ENCODE assay signal across 23 cellular contexts in the genomic region with DNA sequence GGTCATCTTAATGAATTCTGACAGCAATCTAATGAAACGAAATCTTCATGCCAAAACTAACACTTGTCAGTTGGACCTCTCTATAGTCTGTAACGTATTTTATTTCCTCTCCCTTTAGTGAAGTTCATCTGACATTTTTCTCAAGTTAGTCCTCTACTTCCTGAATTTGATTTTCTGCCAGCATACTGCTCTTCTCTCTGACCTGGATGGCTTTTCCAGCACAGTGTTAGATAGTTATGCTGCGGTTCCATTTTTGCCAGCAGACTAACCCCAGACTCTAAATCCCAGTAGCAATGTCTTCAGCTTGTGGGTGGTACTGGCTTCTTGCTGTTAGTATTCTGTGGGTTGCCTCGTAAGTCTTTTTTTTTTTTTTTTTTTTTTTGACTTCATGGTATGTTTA.
DNase-seq lines count a peak whose midpoint lies in the region; TF ChIP-seq lines count a peak whose summit lies in the region.
"Had no signal": no experiment of that assay in that cellular context is flagged by ENCODE, and none has a peak within 500 bp of the region (broad histone marks: within the 10 kb centered on the region; RNA-seq: fewer than 3 reads in every experiment).

No MANE protein-coding gene starts in this region.

- no peaks in the 10 kb centered on the region for H3K9me3 ChIP-seq in adipocyte (ENCODE audit: control insufficient read depth, low read length)
- H3K9me3 ChIP-seq: breast epithelium, left ventricle myocardium inferior, sigmoid colon, upper lobe of right lung had no signal

- H3K4me1 ChIP-seq in adipocyte (ENCODE audit: control insufficient read depth, insufficient read depth, low read length), result no peaks in the 10 kb centered on the region
- H3K4me1 ChIP-seq: breast epithelium, foreskin keratinocyte, left ventricle myocardium inferior, sigmoid colon, upper lobe of right lung had no signal

- DNase-seq in ELR (ENCODE audit: low read depth) (peak; percentile 76), adipocyte (ENCODE audit: low read depth) (peak; percentile 42), fibroblast of mammary gland (ENCODE audit: low read depth) (peak; percentile 75), smooth muscle cell of the brain vasculature (ENCODE audit: low read depth, low spot score) (peak; percentile 20), NCI-H226 (no peak), endothelial cell (ENCODE audit: low spot score) (no peak)
- DNase-seq in activated T-cell treated with anti-CD3 and anti-CD28 coated beads, Interleukin-2, amount 50 U/mL, for 24 hours, result no peak
- DNase-seq: activated CD4-positive, alpha-beta T cell treated with anti-CD3 and anti-CD28 coated beads, Interleukin-2, amount 50 U/mL, for 4 hours; activated effector memory CD4-positive, alpha-beta T cell treated with Interleukin-2 at 50 U/mL for 16 hours; foreskin keratinocyte; immature natural killer cell; left ventricle myocardium inferior; NCI-H1105 treated with DMSO at 0.1 percent for 48 hours; NCI-H510A treated with DMSO at 0.1 percent for 48 hours; posterior cingulate gyrus; sigmoid colon; upper lobe of right lung; WERI-Rb-1 had no signal

- no peaks in the 10 kb centered on the region for H3K9me3 Mint-ChIP-seq in activated T-cell treated with anti-CD3 and anti-CD28 coated beads, Interleukin-2, amount 50 U/mL, for 24 hours
- no peaks in the 10 kb centered on the region for H3K9me3 Mint-ChIP-seq in endothelial cell (ENCODE audit: unreplicated experiment)

- H3K4me1 Mint-ChIP-seq in activated T-cell treated with anti-CD3 and anti-CD28 coated beads, Interleukin-2, amount 50 U/mL, for 24 hours (ENCODE audit: low read depth), result no peaks in the 10 kb centered on the region
- H3K4me1 Mint-ChIP-seq in endothelial cell (ENCODE audit: unreplicated experiment), result no peaks in the 10 kb centered on the region
- H3K4me1 Mint-ChIP-seq: CD4-positive, alpha-beta memory T cell; immature natural killer cell had no signal

- H3K27me3 ChIP-seq in adipocyte (replicated peaks; ENCODE audit: control insufficient read depth, insufficient read depth, low read length), result no peaks in the 10 kb centered on the region
- H3K27me3 ChIP-seq: breast epithelium, foreskin keratinocyte, sigmoid colon, upper lobe of right lung had no signal

- H3K36me3 ChIP-seq in adipocyte (ENCODE audit: control insufficient read depth, insufficient read depth, low read length, severe bottlenecking), result no peaks in the 10 kb centered on the region
- H3K36me3 ChIP-seq: breast epithelium, left ventricle myocardium inferior, sigmoid colon, upper lobe of right lung, WERI-Rb-1 had no signal

- no peak overlapping the region for H3K9ac ChIP-seq in adipocyte (ENCODE audit: low read length)

- H3K4me3 ChIP-seq in adipocyte (ENCODE audit: low read length), result no peak overlapping the region
- H3K4me3 ChIP-seq in fibroblast of mammary gland (ENCODE audit: control insufficient read depth, low read depth, low read length), result no peak overlapping the region
- H3K4me3 ChIP-seq: breast epithelium, GM12878, left ventricle myocardium inferior, sigmoid colon, upper lobe of right lung had no signal

- no peaks in the 10 kb centered on the region for H3K36me3 Mint-ChIP-seq in activated T-cell treated with anti-CD3 and anti-CD28 coated beads, Interleukin-2, amount 50 U/mL, for 24 hours (ENCODE audit: low read depth)
- H3K36me3 Mint-ChIP-seq in endothelial cell (ENCODE audit: low read depth, unreplicated experiment), result no peaks in the 10 kb centered on the region
- H3K36me3 Mint-ChIP-seq: CD4-positive, alpha-beta memory T cell; immature natural killer cell; mesothelial cell of epicardium had no signal

- H3K4me3 Mint-ChIP-seq in activated T-cell treated with anti-CD3 and anti-CD28 coated beads, Interleukin-2, amount 50 U/mL, for 24 hours, result no peak overlapping the region
- no peak overlapping the region for H3K4me3 Mint-ChIP-seq in endothelial cell (ENCODE audit: unreplicated experiment)
- H3K4me3 Mint-ChIP-seq: CD4-positive, alpha-beta memory T cell; immature natural killer cell; mesothelial cell of epicardium; nephron had no signal

- no peaks in the 10 kb centered on the region for H3K27me3 Mint-ChIP-seq in activated T-cell treated with anti-CD3 and anti-CD28 coated beads, Interleukin-2, amount 50 U/mL, for 24 hours
- no peaks in the 10 kb centered on the region for H3K27me3 Mint-ChIP-seq in endothelial cell (ENCODE audit: unreplicated experiment)
- H3K27me3 Mint-ChIP-seq: CD4-positive, alpha-beta memory T cell had no signal

- no peak overlapping the region for H3K27ac Mint-ChIP-seq in activated T-cell treated with anti-CD3 and anti-CD28 coated beads, Interleukin-2, amount 50 U/mL, for 24 hours
- H3K27ac Mint-ChIP-seq in endothelial cell (ENCODE audit: unreplicated experiment), result no peak overlapping the region
- H3K27ac Mint-ChIP-seq: immature natural killer cell, mesothelial cell of epicardium, nephron had no signal

- no peak for TF ChIP-seq CTCF in fibroblast of mammary gland (conservative IDR thresholded peaks at IDR 0.05; ENCODE audit: control insufficient read depth, insufficient read depth, low read depth, low read length)
- no peak for TF ChIP-seq CTCF in endothelial cell (IDR thresholded peaks at IDR 0.05; ENCODE audit: unreplicated experiment)

Comparison
In these comparisons a context has a peak if more than half of its experiments do, and no peak if none do; other contexts are left out.
1. DNase-seq: peak in ELR (single experiment), adipocyte (single experiment), fibroblast of mammary gland (single experiment) and smooth muscle cell of the brain vasculature (single experiment); none in activated T-cell treated with anti-CD3 and anti-CD28 coated beads, Interleukin-2, amount 50 U/mL, for 24 hours (single experiment), NCI-H226 (single experiment) and endothelial cell (single experiment).